ENCODE assay signal across 1 cellular context in the genomic region with DNA sequence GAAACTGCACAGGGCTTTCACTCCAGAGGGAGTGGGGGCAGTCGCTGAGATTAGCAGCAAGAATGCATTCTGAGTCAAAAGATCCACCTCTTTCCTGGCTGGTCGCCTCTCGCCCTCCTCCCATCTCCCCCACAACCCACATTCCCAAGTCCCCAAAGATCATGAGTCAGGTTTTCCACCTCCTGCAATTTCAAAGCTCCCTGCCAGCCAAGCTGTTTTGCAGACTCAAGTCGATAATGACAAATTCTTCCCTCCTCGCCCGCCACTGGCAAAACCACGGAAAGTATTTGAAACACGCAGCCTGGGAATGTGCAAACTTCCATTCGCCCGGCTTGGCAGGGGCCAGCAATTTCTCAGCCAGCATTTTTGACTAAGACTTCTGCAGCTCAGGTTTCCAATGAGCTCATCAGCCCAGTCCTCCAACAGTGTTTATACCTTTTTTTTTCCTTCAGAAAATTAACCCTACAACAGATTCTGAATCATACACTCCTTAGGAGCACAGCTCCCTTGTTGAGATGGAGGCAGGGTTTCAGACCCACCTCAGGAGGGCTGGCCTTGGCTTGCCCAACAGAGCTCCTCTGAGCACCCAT.
TF ChIP-seq lines count a peak whose summit lies in the region.

No MANE protein-coding gene starts in this region.

TF ChIP-seq in HCT116, 20 proteins besides CTCF, POLR2A, EP300 and RAD21 (continued from another document):
- TF ChIP-seq, protein P1, sequence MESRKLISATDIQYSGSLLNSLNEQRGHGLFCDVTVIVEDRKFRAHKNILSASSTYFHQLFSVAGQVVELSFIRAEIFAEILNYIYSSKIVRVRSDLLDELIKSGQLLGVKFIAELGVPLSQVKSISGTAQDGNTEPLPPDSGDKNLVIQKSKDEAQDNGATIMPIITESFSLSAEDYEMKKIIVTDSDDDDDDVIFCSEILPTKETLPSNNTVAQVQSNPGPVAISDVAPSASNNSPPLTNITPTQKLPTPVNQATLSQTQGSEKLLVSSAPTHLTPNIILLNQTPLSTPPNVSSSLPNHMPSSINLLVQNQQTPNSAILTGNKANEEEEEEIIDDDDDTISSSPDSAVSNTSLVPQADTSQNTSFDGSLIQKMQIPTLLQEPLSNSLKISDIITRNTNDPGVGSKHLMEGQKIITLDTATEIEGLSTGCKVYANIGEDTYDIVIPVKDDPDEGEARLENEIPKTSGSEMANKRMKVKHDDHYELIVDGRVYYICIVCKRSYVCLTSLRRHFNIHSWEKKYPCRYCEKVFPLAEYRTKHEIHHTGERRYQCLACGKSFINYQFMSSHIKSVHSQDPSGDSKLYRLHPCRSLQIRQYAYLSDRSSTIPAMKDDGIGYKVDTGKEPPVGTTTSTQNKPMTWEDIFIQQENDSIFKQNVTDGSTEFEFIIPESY (IDR thresholded peaks at IDR 0.05; ENCODE audit: extremely low read depth, insufficient replicate concordance, low read length), result peak; percentile 75
- peak; percentile 73; the same call in 1 of the 2 replicates for TF ChIP-seq POLR2AphosphoS5 (IDR thresholded peaks at IDR 0.05; ENCODE audit: low read depth, low read length)
- TF ChIP-seq ZFX (IDR thresholded peaks at IDR 0.05), result no peak
